In genomic region chr7:70325509-70326101, GRCh38 we compare ENCODE assay signal across 13 cellular contexts.
DNase-seq lines count a peak whose midpoint lies in the region; ATAC-seq, FAIRE-seq and TF ChIP-seq lines count a peak whose summit lies in the region.
"Had no signal": no experiment of that assay in that cellular context is flagged by ENCODE, and none has a peak within 500 bp of the region (broad histone marks: within the 10 kb centered on the region; RNA-seq: fewer than 3 reads in every experiment).

No MANE protein-coding gene starts in this region.

- CTCF ChIA-PET in K562 (lab: Yijun Ruan, JAX; ENCODE audit: low intra/inter-chr PET ratio) = no interaction called here

- H3K4me1 ChIP-seq in Loucy (ENCODE audit: insufficient read depth, low read length, poor library complexity, severe bottlenecking) (peaks cover 25% of the 10 kb centered on the region), K562 (replicated peaks in 1 of 2; ENCODE audit: control insufficient read depth in 2 of 2, insufficient read depth in 2 of 2, low read length in 2 of 2) (no peaks in the 10 kb centered on the region)

- TF ChIP-seq CTCF in AG10803 (conservative IDR thresholded peaks at IDR 0.05; ENCODE audit: low read length) (no peak), Loucy (conservative IDR thresholded peaks at IDR 0.05; ENCODE audit: low read length) (no peak), K562 (IDR thresholded peaks at IDR 0.05 in 2 of 3, conservative IDR thresholded peaks at IDR 0.05 in 1 of 3; ENCODE audit: insufficient read depth in 2 of 3, low read depth in 1 of 3, low read length in 3 of 3) (no peak)

- H4K20me1 ChIP-seq in Loucy (ENCODE audit: insufficient read depth, low read length, poor library complexity, severe bottlenecking) = no peaks in the 10 kb centered on the region
- H4K20me1 ChIP-seq in K562 (replicated peaks; ENCODE audit: control insufficient read depth, insufficient read depth, low read length) = no peaks in the 10 kb centered on the region

- peak; percentile 77 for DNase-seq in AG10803 (ENCODE audit: low read depth)
- peak; percentile 8 to 17 (median 14) for DNase-seq in K562 (ENCODE audit: extremely low read depth in 1 of 4, low spot score in 3 of 4)
- DNase-seq in kidney tubule cell (ENCODE audit: low spot score) = peak; percentile 68
- no peak for DNase-seq in medulla oblongata (ENCODE audit: extremely low spot score)
- no peak for DNase-seq in left lobe of liver (ENCODE audit: low spot score)
- no peak for DNase-seq in NCI-H2107 (lab: John Stamatoyannopoulos, UW)
- DNase-seq: activated CD8-positive, alpha-beta memory T cell treated with anti-CD3 and anti-CD28 coated beads, Interleukin-2, amount 10 ng/mL, durations not matched to agents 7 days and 5 days; CD8-positive, alpha-beta T cell; NCI-H2227 treated with DMSO at 0.1 percent for 48 hours; stimulated activated naive CD8-positive, alpha-beta T cell treated with anti-CD3 and anti-CD28 coated beads, Interleukin-15, Interleukin-2, amounts not matched to agents 100 U/mL and 50 U/mL, for 24 hours had no signal

- in situ Hi-C loops in K562 (cut with MboI) = no loop called here

- ATAC-seq in K562 = peak; percentile 67
- ATAC-seq in left lobe of liver = no peak
- no peak for ATAC-seq in activated CD4-positive, CD25-positive, alpha-beta regulatory T cell treated with anti-CD3 and anti-CD28 coated beads, Interleukin-2, amount 50 U/mL, for 24 hours
- ATAC-seq: activated CD8-positive, alpha-beta memory T cell treated with anti-CD3 and anti-CD28 coated beads, Interleukin-2, amount 10 ng/mL, durations not matched to agents 7 days and 5 days; CD8-positive, alpha-beta T cell; stimulated activated naive CD8-positive, alpha-beta T cell treated with anti-CD3 and anti-CD28 coated beads, Interleukin-15, Interleukin-2, amounts not matched to agents 100 U/mL and 50 U/mL, for 24 hours had no signal

- no peak for TF ChIP-seq EP300 in K562 (IDR thresholded peaks at IDR 0.05; ENCODE audit: low read length)

- no peak for TF ChIP-seq RAD21 in K562 (CRISPR knock-in tag; conservative IDR thresholded peaks at IDR 0.05 in 1 of 2, IDR thresholded peaks at IDR 0.05 in 1 of 2)

- H3K79me2 ChIP-seq in Loucy (ENCODE audit: insufficient read depth, low read length) (no peaks in the 10 kb centered on the region), K562 (ENCODE audit: control insufficient read depth, insufficient read depth, low read length) (no peaks in the 10 kb centered on the region)

- H3K27ac ChIP-seq in K562 (ENCODE audit: extremely low read depth, low read depth, low read length) = no peak overlapping the region

- no TSS peak for BruUV-seq in K562 (replicated peaks; lab: Mats Ljungman, UMichigan)

- no peaks in the 10 kb centered on the region for H3K9me3 ChIP-seq in Loucy (ENCODE audit: insufficient read depth, low read depth, low read length)
- H3K9me3 ChIP-seq in K562 (replicated peaks; ENCODE audit: control insufficient read depth, insufficient read depth, low read depth, low read length) = no peaks in the 10 kb centered on the region

- no peaks in the 10 kb centered on the region for H3K36me3 ChIP-seq in Loucy (ENCODE audit: insufficient read depth, low read length)
- H3K36me3 ChIP-seq in K562 (ENCODE audit: control insufficient read depth, insufficient read depth, low read length) = no peaks in the 10 kb centered on the region

- H3K9me1 ChIP-seq in K562 (ENCODE audit: control insufficient read depth, insufficient read depth, low read length) = no peaks in the 10 kb centered on the region

- peak overlapping the region; percentile 31 for H3K4me2 ChIP-seq in Loucy (ENCODE audit: low read depth, low read length, poor library complexity, severe bottlenecking)
- H3K4me2 ChIP-seq in K562 (ENCODE audit: insufficient read depth, low read length) = no peak overlapping the region

- FAIRE-seq in K562 (lab: Jason Lieb, UNC) = peak; percentile 65
- FAIRE-seq: GM12891 had no signal

- no peaks in the 10 kb centered on the region for H3K27me3 ChIP-seq in Loucy (ENCODE audit: insufficient read depth, low read length, poor library complexity, severe bottlenecking)
- H3K27me3 ChIP-seq in K562 (ENCODE audit: control insufficient read depth in 2 of 2, insufficient read depth in 2 of 2, low read length in 2 of 2) = no peaks in the 10 kb centered on the region

- no peak overlapping the region for H2AFZ ChIP-seq in Loucy (ENCODE audit: low read length)
- no peak overlapping the region for H2AFZ ChIP-seq in K562 (ENCODE audit: low read depth, low read length)

- POLR2A ChIA-PET in K562 (lab: Yijun Ruan, JAX) = no interaction called here

- no peak overlapping the region for H3K4me3 ChIP-seq in AG10803 (ENCODE audit: low read length)
- H3K4me3 ChIP-seq in Loucy (ENCODE audit: low read length, poor library complexity, severe bottlenecking) = no peak overlapping the region
- H3K4me3 ChIP-seq in K562 = no peak overlapping the region

- H3K9ac ChIP-seq in Loucy (ENCODE audit: low read depth, low read length, poor library complexity, severe bottlenecking) (no peak overlapping the region), K562 (ENCODE audit: insufficient read depth in 1 of 2, low read depth in 2 of 2, low read length in 2 of 2) (no peak overlapping the region)

- H3K9me2 ChIP-seq in Loucy (replicated peaks; ENCODE audit: low read depth, low read length) = no peaks in the 10 kb centered on the region

- intact Hi-C loops in K562 (cut with micrococcal nuclease) = no loop called here

- 0% methylated on average over 2 of the region's 2 CpGs for WGBS in K562 (ENCODE audit: insufficient coverage, low coverage, missing lambda C conversion rate)

- TF ChIP-seq POLR2A in K562 (conservative IDR thresholded peaks at IDR 0.05) = no peak

- no peaks in the 10 kb centered on the region for H3F3A ChIP-seq in Loucy (ENCODE audit: low read depth)

TF ChIP-seq in K562, 482 proteins besides CTCF, POLR2A, EP300 and RAD21:
- TF ChIP-seq ZNF316 (IDR thresholded peaks at IDR 0.05) (0 out of 2 replicates have a peak, but pooled peaks have one; percentile 10), MAFG (tag; conservative IDR thresholded peaks at IDR 0.05) (0 out of 2 replicates have a peak, but pooled peaks have one; percentile 12), NFE2 (IDR thresholded peaks at IDR 0.05; ENCODE audit: low read depth) (peak; percentile 81), ZKSCAN8 (CRISPR knock-in tag; IDR thresholded peaks at IDR 0.05) (no peak), GTF2A2 (tag; IDR thresholded peaks at IDR 0.05) (no peak), C11orf30 (IDR thresholded peaks at IDR 0.05; ENCODE audit: low read depth) (0 out of 2 replicates have a peak, but pooled peaks have one; percentile 53)

Comparison
In these comparisons a context has a peak if more than half of its experiments do, and no peak if none do; other contexts are left out.
1. DNase-seq: peak in AG10803 (single experiment), K562 (4 of 4) and kidney tubule cell (single experiment); none in medulla oblongata (single experiment), left lobe of liver (single experiment) and NCI-H2107 (single experiment).